ENCODE assay signal across 10 cellular contexts in genomic region chr2:20141056-20141762, GRCh38.
DNase-seq lines count a peak whose midpoint lies in the region; ATAC-seq and TF ChIP-seq lines count a peak whose summit lies in the region.
"Had no signal": no experiment of that assay in that cellular context is flagged by ENCODE, and none has a peak within 500 bp of the region (broad histone marks: within the 10 kb centered on the region; RNA-seq: fewer than 3 reads in every experiment).

No MANE protein-coding gene starts in this region.

- H3K4me1 ChIP-seq in prostate gland (replicated peaks), result no peaks in the 10 kb centered on the region
- H3K4me1 ChIP-seq in MM.1S (ENCODE audit: low read length), result 0 out of 2 replicates have a peak, but pooled peaks cover 6% of the 10 kb centered on the region

- intact Hi-C loops in prostate gland (cut with DNase I), result no loop called here

- H3F3A ChIP-seq in MM.1S (ENCODE audit: insufficient read depth, low read length), result no peaks in the 10 kb centered on the region

- ATAC-seq in GM18867 (IDR thresholded peaks at IDR 0.05; ENCODE audit: unreplicated experiment) (no peak), GM21723 (IDR thresholded peaks at IDR 0.05; ENCODE audit: unreplicated experiment) (no peak)

- H2AFZ ChIP-seq in MM.1S (ENCODE audit: low read length), result no peak overlapping the region

- H3K27ac ChIP-seq in prostate gland (no peak overlapping the region), MM.1S (ENCODE audit: low read length) (no peak overlapping the region)

- H3K4me3 ChIP-seq in prostate gland (no peak overlapping the region), MM.1S (ENCODE audit: low read length) (no peak overlapping the region)

- H3K36me3 ChIP-seq in prostate gland (no peaks in the 10 kb centered on the region), MM.1S (replicated peaks; ENCODE audit: insufficient read depth, low read length) (no peaks in the 10 kb centered on the region)

- H3K9ac ChIP-seq in MM.1S (ENCODE audit: low read length), result no peak overlapping the region

- no peaks in the 10 kb centered on the region for H3K9me3 ChIP-seq in prostate gland
- H3K9me3 ChIP-seq in MM.1S (replicated peaks; ENCODE audit: insufficient read depth, low read length), result no peaks in the 10 kb centered on the region

- TF ChIP-seq CTCF in prostate gland (IDR thresholded peaks at IDR 0.05) (no peak), MM.1S (IDR thresholded peaks at IDR 0.05; ENCODE audit: low read length) (no peak)

- DNase-seq in DMS53 treated with DMSO at 0.1 percent for 48 hours (lab: John Stamatoyannopoulos, UW; ENCODE audit: unreplicated experiment), result peak; percentile 56
- peak; percentile 94 for DNase-seq in RKO (ENCODE audit: low spot score)
- peak; percentile 87 for DNase-seq in fibroblast of the conjunctiva (ENCODE audit: low read depth)
- DNase-seq in prostate gland (ENCODE audit: low spot score), result peak; percentile 55
- no peak for DNase-seq in iPS-NIHi7 (ENCODE audit: extremely low spot score)
- no peak for DNase-seq in MM.1S
- DNase-seq: activated naive CD4-positive, alpha-beta T cell treated with anti-CD3 and anti-CD28 coated beads for 36 hours; OCI-M1 had no signal

- H3K9me2 ChIP-seq in MM.1S (replicated peaks; ENCODE audit: insufficient read depth, low read length), result no peaks in the 10 kb centered on the region

- H3K27me3 ChIP-seq in prostate gland (replicated peaks; ENCODE audit: insufficient read depth), result no peaks in the 10 kb centered on the region
- no peaks in the 10 kb centered on the region for H3K27me3 ChIP-seq in MM.1S (replicated peaks; ENCODE audit: insufficient read depth, low read length)

- H3K79me2 ChIP-seq in MM.1S (ENCODE audit: low read length), result no peaks in the 10 kb centered on the region

- 53% methylated on average over 8 of the region's 9 CpGs for WGBS in prostate gland

- no peak overlapping the region for H3K4me2 ChIP-seq in MM.1S (ENCODE audit: low read depth, low read length)

- peak; percentile 31 for TF ChIP-seq POLR2A in prostate gland (IDR thresholded peaks at IDR 0.05)

- H4K20me1 ChIP-seq in MM.1S (ENCODE audit: insufficient read depth, low read length), result no peaks in the 10 kb centered on the region

Comparison
In these comparisons a context has a peak if more than half of its experiments do, and no peak if none do; other contexts are left out.
1. DNase-seq: peak in DMS53 treated with DMSO at 0.1 percent for 48 hours (single experiment), RKO (single experiment), fibroblast of the conjunctiva (single experiment) and prostate gland (single experiment); none in iPS-NIHi7 (single experiment) and MM.1S (single experiment).